In genomic region chr5:81945867-81946266, GRCh38 we compare ENCODE assay signal across 35 cellular contexts. TPM values are rescaled to one million over a fixed set of nuclear protein-coding genes. Genes with fewer than 3 reads are reported as not detected.
DNase-seq lines count a peak whose midpoint lies in the region; ATAC-seq, FAIRE-seq and TF ChIP-seq lines count a peak whose summit lies in the region.
"Had no signal": no experiment of that assay in that cellular context is flagged by ENCODE, and none has a peak within 500 bp of the region (broad histone marks: within the 10 kb centered on the region; RNA-seq: fewer than 3 reads in every experiment).

No MANE protein-coding gene starts in this region.

- intact Hi-C loops in HepG2 (cut with micrococcal nuclease; ENCODE audit: unreplicated experiment) (no loop called here), right lobe of liver (cut with DNase I) (no loop called here), K562 (cut with micrococcal nuclease) (no loop called here), endothelial cell of umbilical vein (cut with micrococcal nuclease) (no loop called here), testis (cut with DNase I; ENCODE audit: low total_unique reads) (no loop called here)

- H3K9me1 ChIP-seq in K562 (ENCODE audit: control insufficient read depth, insufficient read depth, low read length) (no peaks in the 10 kb centered on the region), endothelial cell of umbilical vein (replicated peaks; ENCODE audit: control insufficient read depth, extremely low read depth, insufficient read depth, low read length) (no peaks in the 10 kb centered on the region)

- H3K27me3 ChIP-seq in HepG2 (ENCODE audit: control insufficient read depth in 1 of 2, insufficient read depth in 2 of 2, low read length in 2 of 2) (no peaks in the 10 kb centered on the region), right lobe of liver (no peaks in the 10 kb centered on the region), K562 (ENCODE audit: control insufficient read depth in 2 of 2, insufficient read depth in 2 of 2, low read length in 2 of 2) (no peaks in the 10 kb centered on the region), endothelial cell of umbilical vein (ENCODE audit: control insufficient read depth in 2 of 2, insufficient read depth in 2 of 2, low read length in 2 of 2) (no peaks in the 10 kb centered on the region), testis (no peaks in the 10 kb centered on the region)
- H3K27me3 ChIP-seq: BE2C; BLaER1; BLaER1 treated with 17β-estradiol and CSF1 and Interleukin-3, amounts not matched to agents 10 nM and 100 nM had no signal

- no peaks in the 10 kb centered on the region for H3K4me1 ChIP-seq in HepG2 (ENCODE audit: insufficient read depth, low read length)
- H3K4me1 ChIP-seq in right lobe of liver = peaks cover 0 to 5% (median 0%) of the 10 kb centered on the region in 4 donors
- no peaks in the 10 kb centered on the region for H3K4me1 ChIP-seq in K562 (replicated peaks in 1 of 2; ENCODE audit: control insufficient read depth in 2 of 2, insufficient read depth in 2 of 2, low read length in 2 of 2)
- H3K4me1 ChIP-seq in endothelial cell of umbilical vein (ENCODE audit: control insufficient read depth, extremely low read depth, insufficient read depth, low read length) = no peaks in the 10 kb centered on the region
- no peaks in the 10 kb centered on the region for H3K4me1 ChIP-seq in testis
- H3K4me1 ChIP-seq: A549; BE2C; BLaER1; BLaER1 treated with 17β-estradiol and CSF1 and Interleukin-3, amounts not matched to agents 10 nM and 100 nM; Caco-2 had no signal

- TF ChIP-seq POLR2A in HepG2 (IDR thresholded peaks at IDR 0.05; ENCODE audit: insufficient read depth in 1 of 2, low read depth in 2 of 2, low read length in 2 of 2) (no peak), right lobe of liver (IDR thresholded peaks at IDR 0.05) (no peak), K562 (conservative IDR thresholded peaks at IDR 0.05) (no peak), endothelial cell of umbilical vein (IDR thresholded peaks at IDR 0.05; ENCODE audit: low read depth, low read length) (no peak), testis (IDR thresholded peaks at IDR 0.05) (no peak)

- TF ChIP-seq RAD21 in HepG2 (CRISPR knock-in tag; IDR thresholded peaks at IDR 0.05) (no peak), K562 (CRISPR knock-in tag; conservative IDR thresholded peaks at IDR 0.05 in 1 of 2, IDR thresholded peaks at IDR 0.05 in 1 of 2) (no peak)

- TF ChIP-seq EP300 in HepG2 (IDR thresholded peaks at IDR 0.05; ENCODE audit: low read depth in 2 of 2, low read length in 2 of 2) = no peak
- no peak for TF ChIP-seq EP300 in HepG2 (CRISPR knock-in tag; IDR thresholded peaks at IDR 0.05; ENCODE audit: borderline replicate concordance)
- no peak for TF ChIP-seq EP300 in K562 (IDR thresholded peaks at IDR 0.05; ENCODE audit: low read length)

- H3K4me2 ChIP-seq in HepG2 (ENCODE audit: low read depth, low read length) (no peak overlapping the region), K562 (ENCODE audit: insufficient read depth, low read length) (no peak overlapping the region), endothelial cell of umbilical vein (ENCODE audit: insufficient read depth, low read length) (no peak overlapping the region)
- H3K4me2 ChIP-seq: A549; BLaER1; BLaER1 treated with 17β-estradiol and CSF1 and Interleukin-3, amounts not matched to agents 10 nM and 100 nM had no signal

- dilution Hi-C loops in endothelial cell of umbilical vein (cut with MboI; ENCODE audit: extremely low pct_ligation_motif_present, low sequenced_read_pairs) = no loop called here

- H2AFZ ChIP-seq in HepG2 (ENCODE audit: low read length) = no peak overlapping the region
- H2AFZ ChIP-seq in K562 (ENCODE audit: low read depth, low read length) = no peak overlapping the region
- H2AFZ ChIP-seq in endothelial cell of umbilical vein (ENCODE audit: low read depth, low read length) = no peak overlapping the region

- H3K9ac ChIP-seq in HepG2 (ENCODE audit: insufficient read depth, low read depth, low read length) = no peak overlapping the region
- H3K9ac ChIP-seq in K562 (ENCODE audit: insufficient read depth in 1 of 2, low read depth in 2 of 2, low read length in 2 of 2) = no peak overlapping the region
- H3K9ac ChIP-seq in endothelial cell of umbilical vein (replicated peaks; ENCODE audit: extremely low read depth, insufficient read depth, low read length) = no peak overlapping the region
- H3K9ac ChIP-seq: BLaER1; BLaER1 treated with 17β-estradiol and CSF1 and Interleukin-3, amounts not matched to agents 10 nM and 100 nM had no signal

- CTCF ChIA-PET in HepG2 (lab: Yijun Ruan, JAX; ENCODE audit: low intra/inter-chr PET ratio, low total read pairs) (no interaction called here), K562 (lab: Yijun Ruan, JAX; ENCODE audit: low intra/inter-chr PET ratio) (no interaction called here), endothelial cell of umbilical vein (lab: Charles Lee) (no interaction called here)

- no peak for ATAC-seq in HepG2
- no peak for ATAC-seq in right lobe of liver
- ATAC-seq in K562 = no peak
- ATAC-seq in GM18520 (IDR thresholded peaks at IDR 0.05; ENCODE audit: unreplicated experiment) = no peak
- ATAC-seq: A549; CD8-positive, alpha-beta T cell had no signal

- no peak for DNase-seq in HepG2 (ENCODE audit: low spot score)
- DNase-seq in right lobe of liver = no peak
- peak in 2 of 4 experiments; percentile 32 to 38 for DNase-seq in K562 (ENCODE audit: extremely low read depth in 1 of 4, low spot score in 3 of 4)
- no peak for DNase-seq in endothelial cell of umbilical vein (ENCODE audit: low read depth, low spot score)
- peak; percentile 18 for DNase-seq in testis
- DNase-seq in LoVo (ENCODE audit: low spot score) = no peak
- DNase-seq in cortex of kidney (lab: John Stamatoyannopoulos, UW) = no peak
- DNase-seq: 8988T; ACHN; AML-193; BE2C; C1 segment of cervical spinal cord; Caco-2; Calu3; CD4-positive, alpha-beta memory T cell; CD4-positive, alpha-beta T cell; CD4-positive, CD25-positive, alpha-beta regulatory T cell; CD8-positive, alpha-beta memory T cell; CD8-positive, alpha-beta T cell; COR-L47; DMS 273 treated with DMSO at 0.1 percent for 48 hours; DMS153; DMS53; DMS79; DMS79 treated with DMSO at 0.1 percent for 48 hours; DND-41; EL had no signal

- FAIRE-seq in HepG2 (lab: Jason Lieb, UNC) (no peak), K562 (lab: Jason Lieb, UNC) (no peak), endothelial cell of umbilical vein (lab: Jason Lieb, UNC) (peak; percentile 8)
- FAIRE-seq: A204.1, A549, D721Med had no signal

- POLR2A ChIA-PET in HepG2 (lab: Yijun Ruan, JAX) = no interaction called here
- POLR2A ChIA-PET in K562 (lab: Yijun Ruan, JAX) = no interaction called here
- POLR2A ChIA-PET in endothelial cell of umbilical vein (lab: Charles Lee) = no interaction called here

- TF ChIP-seq CTCF in HepG2 (CRISPR knock-in tag; IDR thresholded peaks at IDR 0.05) (no peak), right lobe of liver (IDR thresholded peaks at IDR 0.05) (no peak), K562 (IDR thresholded peaks at IDR 0.05 in 2 of 3, conservative IDR thresholded peaks at IDR 0.05 in 1 of 3; ENCODE audit: insufficient read depth in 2 of 3, low read depth in 1 of 3, low read length in 3 of 3) (no peak), endothelial cell of umbilical vein (IDR thresholded peaks at IDR 0.05; ENCODE audit: extremely low read depth in 1 of 2, insufficient read depth in 1 of 2, low read depth in 1 of 2, low read length in 2 of 2) (no peak), testis (IDR thresholded peaks at IDR 0.05) (no peak)

- no peaks in the 10 kb centered on the region for H3K9me3 ChIP-seq in HepG2 (ENCODE audit: low read length)
- peaks cover 0 to 6% (median 0%) of the 10 kb centered on the region in 4 donors for H3K9me3 ChIP-seq in right lobe of liver
- H3K9me3 ChIP-seq in K562 (replicated peaks; ENCODE audit: control insufficient read depth, insufficient read depth, low read depth, low read length) = peaks cover 4% of the 10 kb centered on the region; the same call in 1 of the 2 replicates
- no peaks in the 10 kb centered on the region for H3K9me3 ChIP-seq in endothelial cell of umbilical vein (replicated peaks; ENCODE audit: control insufficient read depth, insufficient read depth, low read length)
- H3K9me3 ChIP-seq in testis = no peaks in the 10 kb centered on the region
- H3K9me3 ChIP-seq: BE2C had no signal

- BruUV-seq in HepG2 (replicated peaks; lab: Mats Ljungman, UMichigan) (no TSS peak), K562 (replicated peaks; lab: Mats Ljungman, UMichigan) (no TSS peak), endothelial cell of umbilical vein (replicated peaks; lab: Mats Ljungman, UMichigan) (no TSS peak)

- no peaks in the 10 kb centered on the region for H3K36me3 ChIP-seq in HepG2 (replicated peaks in 1 of 2; ENCODE audit: control insufficient read depth in 1 of 2, insufficient read depth in 2 of 2, low read length in 2 of 2)
- H3K36me3 ChIP-seq in right lobe of liver = no peaks in the 10 kb centered on the region
- H3K36me3 ChIP-seq in K562 (ENCODE audit: control insufficient read depth, insufficient read depth, low read length) = no peaks in the 10 kb centered on the region
- H3K36me3 ChIP-seq in endothelial cell of umbilical vein (ENCODE audit: control insufficient read depth in 2 of 2, extremely low read depth in 1 of 2, insufficient read depth in 2 of 2, low read length in 2 of 2) = no peaks in the 10 kb centered on the region
- H3K36me3 ChIP-seq in testis (ENCODE audit: low read depth, missing control alignments) = no peaks in the 10 kb centered on the region
- H3K36me3 ChIP-seq: BE2C; BLaER1; BLaER1 treated with 17β-estradiol and CSF1 and Interleukin-3, amounts not matched to agents 10 nM and 100 nM had no signal

- WGBS in HepG2 (ENCODE audit: low lambda C conversion rate) = 32% methylated on average over 5 of the region's 5 CpGs
- 30% methylated on average over 3 of the region's 5 CpGs for whole genome bisulfite sequencing in right lobe of liver (ENCODE audit: insufficient coverage, low coverage, low lambda C conversion rate, missing lambda C conversion rate)
- 88% methylated on average over 3 of the region's 5 CpGs for WGBS in K562 (ENCODE audit: insufficient coverage, low coverage, missing lambda C conversion rate)
- 60 to 62% methylated on average over 5 of the region's 5 CpGs for WGBS in testis, 2 donors

- H3K27ac ChIP-seq in HepG2 (ENCODE audit: extremely low read length, insufficient read depth, low read length) (no peak overlapping the region), right lobe of liver (no peak overlapping the region), K562 (ENCODE audit: extremely low read depth, low read depth, low read length) (no peak overlapping the region), endothelial cell of umbilical vein (ENCODE audit: insufficient read depth, low read depth, low read length) (no peak overlapping the region), testis (no peak overlapping the region)
- H3K27ac ChIP-seq: 22Rv1; A549; BLaER1; BLaER1 treated with 17β-estradiol and CSF1 and Interleukin-3, amounts not matched to agents 10 nM and 100 nM; C4-2B had no signal

- H3K79me2 ChIP-seq in HepG2 (ENCODE audit: insufficient read depth, low read length) (no peaks in the 10 kb centered on the region), K562 (ENCODE audit: control insufficient read depth, insufficient read depth, low read length) (no peaks in the 10 kb centered on the region), endothelial cell of umbilical vein (ENCODE audit: control insufficient read depth, insufficient read depth, low read length) (no peaks in the 10 kb centered on the region)

- in situ Hi-C loops in HepG2 (cut with HindIII; ENCODE audit: extremely low pct_ligation_motif_present, low pct_unique_long_range_greater_than_20kb) = no loop called here
- in situ Hi-C loops in K562 (cut with MboI) = no loop called here

- H3K4me3 ChIP-seq in HepG2 (replicated peaks in 1 of 3; ENCODE audit: insufficient read depth in 1 of 3, low read depth in 2 of 3, low read length in 3 of 3) (no peak overlapping the region), right lobe of liver (no peak overlapping the region), K562 (no peak overlapping the region), endothelial cell of umbilical vein (replicated peaks in 1 of 3; ENCODE audit: insufficient read depth in 1 of 3, low read depth in 1 of 3, low read length in 3 of 3) (no peak overlapping the region), testis (no peak overlapping the region)
- H3K4me3 ChIP-seq: A549; BLaER1; BLaER1 treated with 17β-estradiol and CSF1 and Interleukin-3, amounts not matched to agents 10 nM and 100 nM had no signal

- H4K20me1 ChIP-seq in HepG2 (ENCODE audit: insufficient read depth, low read length) (no peaks in the 10 kb centered on the region), K562 (replicated peaks; ENCODE audit: control insufficient read depth, insufficient read depth, low read length) (no peaks in the 10 kb centered on the region), endothelial cell of umbilical vein (replicated peaks; ENCODE audit: control insufficient read depth, extremely low read depth, insufficient read depth, low read length) (no peaks in the 10 kb centered on the region)
- H4K20me1 ChIP-seq: BLaER1; BLaER1 treated with 17β-estradiol and CSF1 and Interleukin-3, amounts not matched to agents 10 nM and 100 nM had no signal

RNA-seq across cellular contexts. Expression of gene ATG10, which starts 26.0 kb away (rescaled TPM):
- total RNA-seq in HepG2 (2016; rRNA removed; fragmentation: Illumina TruSeq; extraction: Trizol) = 5.6 and 5.7 TPM in 2 replicates
- 4.4 and 5.9 TPM in 2 replicates for total RNA-seq in HepG2 (2016; cell fraction: cytosol; rRNA removed; fragmentation: Illumina TruSeq; extraction: Trizol; ENCODE audit: low read depth)
- 4.2 and 5.4 TPM in 2 replicates for total RNA-seq in HepG2 (2016; cell fraction: insoluble cytoplasmic fraction; rRNA removed; fragmentation: Illumina TruSeq; extraction: Trizol)
- total RNA-seq in HepG2 (2016; cell fraction: membrane; rRNA removed; fragmentation: Illumina TruSeq; extraction: Trizol) = 7.7 and 8.1 TPM in 2 replicates
- total RNA-seq in HepG2 (2016; cell fraction: nucleus; rRNA removed; fragmentation: Illumina TruSeq; extraction: Trizol) = 2.8 and 4.2 TPM in 2 replicates
- polyA plus RNA-seq in HepG2 (2011; rRNA removed) = 0.93 and 2.0 TPM in 2 replicates
- 0.89 and 1.00 TPM in 2 replicates for polyA plus RNA-seq in HepG2 (2011; cell fraction: cytosol; rRNA removed)
- polyA plus RNA-seq in HepG2 (2011; cell fraction: nucleus; rRNA removed) = 0.66 and 0.69 TPM in 2 replicates
- polyA plus RNA-seq in HepG2 (2012) = 2.9 and 4.6 TPM in 2 replicates
- 4.8 and 6.0 TPM in 2 replicates for polyA plus RNA-seq in HepG2 (2016; cell fraction: cytosol; fragmentation: Illumina TruSeq; extraction: Trizol; ENCODE audit: low read depth)
- 6.0 and 6.3 TPM in 2 replicates for polyA plus RNA-seq in HepG2 (2016; cell fraction: insoluble cytoplasmic fraction; fragmentation: Illumina TruSeq; extraction: Trizol; ENCODE audit: low read depth)
- polyA plus RNA-seq in HepG2 (2016; cell fraction: membrane; fragmentation: Illumina TruSeq; extraction: Trizol; ENCODE audit: low read depth) = 5.6 and 6.7 TPM in 2 replicates
- 3.8 and 3.9 TPM in 2 replicates for polyA plus RNA-seq in HepG2 (2016; cell fraction: nucleus; fragmentation: Illumina TruSeq; extraction: Trizol; ENCODE audit: insufficient read depth, low read depth)
- polyA minus RNA-seq in HepG2 (2011; rRNA and poly(A)+ RNA removed; ENCODE audit: low replicate concordance) = 2.8 and 3.2 TPM in 2 replicates
- 1.4 and 1.7 TPM in 2 replicates for polyA minus RNA-seq in HepG2 (2011; cell fraction: cytosol; rRNA and poly(A)+ RNA removed)
- 5.8 and 8.6 TPM in 2 replicates for polyA minus RNA-seq in HepG2 (2011; cell fraction: nucleus; rRNA and poly(A)+ RNA removed)
- total RNA-seq in right lobe of liver = 1 to 10 TPM; 2.9 to 8.0 (median 4.4) TPM
- total RNA-seq in K562 (2011; cell fraction: chromatin; rRNA removed; ENCODE audit: low replicate concordance) = 14.0 and 18.7 TPM in 2 replicates
- total RNA-seq in K562 (2011; cell fraction: nucleolus; rRNA removed) = 10.8 and 15.5 TPM in 2 replicates
- 16.6 and 23.2 TPM in 2 replicates for total RNA-seq in K562 (2011; cell fraction: nucleoplasm; rRNA removed)
- total RNA-seq in K562 (2014; rRNA removed) = 7.0 and 7.2 TPM in 2 replicates
- total RNA-seq in K562 (2014; rRNA removed; fragmentation: Illumina TruSeq; extraction: Trizol) = 12.0 and 13.9 TPM in 2 replicates
- total RNA-seq in K562 (2015; rRNA removed; fragmentation: Illumina TruSeq; extraction: Trizol) = 16.4 and 17.1 TPM in 2 replicates
- 11.6 and 12.2 TPM in 2 replicates for total RNA-seq in K562 (2021)
- polyA plus RNA-seq in K562 (2011; rRNA removed) = 11.9 and 16.0 TPM in 2 replicates
- polyA plus RNA-seq in K562 (2011; cell fraction: cytosol; rRNA removed) = 4.1 and 8.5 TPM in 2 replicates
- polyA plus RNA-seq in K562 (2011; cell fraction: nucleus; rRNA removed) = 4.6 and 4.9 TPM in 2 replicates
- 17.2 and 19.5 TPM in 2 replicates for polyA plus RNA-seq in K562 (2012)
- 18.8 and 19.4 TPM in 2 replicates for polyA plus RNA-seq in K562 (2014; fragmentation: Illumina TruSeq; extraction: Trizol)
- 10 to 100 TPM; 14.6 to 15.0 TPM for polyA plus RNA-seq in K562 (2014; fragmentation: Nextera tagmentation; extraction: Ambion mirVana)
- polyA plus RNA-seq in K562 (2014; rRNA removed) = 7.9 and 10.6 TPM in 2 replicates
- polyA minus RNA-seq in K562 (2011; rRNA and poly(A)+ RNA removed) = 21.6 and 23.8 TPM in 2 replicates
- polyA minus RNA-seq in K562 (2011; cell fraction: cytosol; rRNA and poly(A)+ RNA removed) = 7.3 and 14.2 TPM in 2 replicates
- polyA minus RNA-seq in K562 (2011; cell fraction: nucleus; rRNA and poly(A)+ RNA removed) = 25.7 and 34.7 TPM in 2 replicates
- total RNA-seq in endothelial cell of umbilical vein = 3.9 and 5.9 TPM in 2 replicates
- 1.4 and 1.6 TPM in 2 replicates for polyA plus RNA-seq in endothelial cell of umbilical vein
- polyA plus RNA-seq in endothelial cell of umbilical vein (2011; cell fraction: cytosol; rRNA removed) = 1.8 TPM in 2 replicates
- polyA plus RNA-seq in endothelial cell of umbilical vein (2011; cell fraction: nucleus; rRNA removed) = 2.8 and 3.1 TPM in 2 replicates
- polyA plus RNA-seq in endothelial cell of umbilical vein (2012) = 4.8 and 5.5 TPM in 2 replicates
- polyA minus RNA-seq in endothelial cell of umbilical vein = 1.7 and 3.3 TPM in 2 replicates
- polyA minus RNA-seq in endothelial cell of umbilical vein (2011; cell fraction: cytosol; rRNA and poly(A)+ RNA removed) = 4.4 TPM
- polyA minus RNA-seq in endothelial cell of umbilical vein (2011; cell fraction: nucleus; rRNA and poly(A)+ RNA removed) = 8.7 and 11.0 TPM in 2 replicates
- total RNA-seq in testis = 10 to 100 TPM in 1 of 2 donors, 1 to 10 TPM in 1; 10.0 to 14.4 TPM
- 15.1 TPM for polyA plus RNA-seq in testis (ENCODE audit: insufficient read depth, low read depth, low replicate concordance)

Comparison
In these comparisons a context has a peak if more than half of its experiments do, and no peak if none do; other contexts are left out.
1. Of the 241 proteins assayed by ChIP-seq in both HepG2 and K562: peak only in HepG2: none; only in K562: PCBP1; in both: HNRNPK; in neither: 238; mixed calls (peak in some experiments, not most) for 1.